ENCODE assay signal across 24 cellular contexts in the genomic region with DNA sequence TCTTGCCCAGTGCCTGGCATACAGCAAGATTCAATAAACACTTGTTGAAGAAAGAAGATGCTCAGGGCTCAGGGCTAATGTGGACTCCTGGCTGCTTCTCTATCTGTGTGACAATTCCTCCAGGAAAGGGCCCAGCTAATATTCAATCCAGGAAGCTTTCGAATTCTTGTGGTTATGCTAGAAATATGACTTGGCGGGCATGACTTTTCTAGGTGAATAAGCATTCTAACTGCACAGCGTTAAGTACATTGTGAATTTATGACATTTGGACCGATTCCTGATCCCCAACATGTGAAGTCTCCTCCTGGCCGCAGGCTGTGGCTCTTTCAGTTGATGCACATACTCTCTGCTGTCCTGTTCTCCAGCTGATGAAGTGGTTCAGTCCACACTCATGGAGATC.
DNase-seq lines count a peak whose midpoint lies in the region; ATAC-seq and TF ChIP-seq lines count a peak whose summit lies in the region.
"Had no signal": no experiment of that assay in that cellular context is flagged by ENCODE, and none has a peak within 500 bp of the region (broad histone marks: within the 10 kb centered on the region; RNA-seq: fewer than 3 reads in every experiment).

No MANE protein-coding gene starts in this region.

- no peaks in the 10 kb centered on the region for H3K9me3 Mint-ChIP-seq in chondrocyte (ENCODE audit: low read depth)
- no peaks in the 10 kb centered on the region for H3K9me3 Mint-ChIP-seq in stimulated activated naive B cell treated with anti-CD40 and anti-IgM and Interleukin-4, amounts not matched to agents 10 μg/mL and 1 μg/mL and 100 μg/mL, for 72 hours
- H3K9me3 Mint-ChIP-seq: CD4-positive, alpha-beta memory T cell; T-cell had no signal

- no peak for ATAC-seq in stimulated activated naive B cell treated with anti-CD40 and anti-IgM and Interleukin-4, amounts not matched to agents 10 μg/mL and 1 μg/mL and 100 μg/mL, for 72 hours (replicated peaks)
- ATAC-seq: activated CD8-positive, alpha-beta T cell treated with anti-CD3 and anti-CD28 coated beads, Interleukin-2, amount 10 ng/mL, durations not matched to agents 7 days and 5 days; lower lobe of right lung; psoas muscle; T-cell had no signal

- peaks cover 2% of the 10 kb centered on the region for H3K27me3 Mint-ChIP-seq in chondrocyte (ENCODE audit: low read depth)
- H3K27me3 Mint-ChIP-seq in stimulated activated naive B cell treated with anti-CD40 and anti-IgM and Interleukin-4, amounts not matched to agents 10 μg/mL and 1 μg/mL and 100 μg/mL, for 72 hours: peaks cover 0 to 4% of the 10 kb centered on the region in 2 donors

- H3K36me3 Mint-ChIP-seq in chondrocyte (ENCODE audit: low read depth): no peaks in the 10 kb centered on the region
- no peaks in the 10 kb centered on the region for H3K36me3 Mint-ChIP-seq in stimulated activated naive B cell treated with anti-CD40 and anti-IgM and Interleukin-4, amounts not matched to agents 10 μg/mL and 1 μg/mL and 100 μg/mL, for 72 hours
- H3K36me3 Mint-ChIP-seq: CD4-positive, alpha-beta memory T cell; T-cell had no signal

- H3K4me1 Mint-ChIP-seq in chondrocyte (ENCODE audit: low read depth): peaks cover 17% of the 10 kb centered on the region
- H3K4me1 Mint-ChIP-seq in stimulated activated naive B cell treated with anti-CD40 and anti-IgM and Interleukin-4, amounts not matched to agents 10 μg/mL and 1 μg/mL and 100 μg/mL, for 72 hours: peaks cover 4 to 6% of the 10 kb centered on the region in 2 donors
- H3K4me1 Mint-ChIP-seq: CD4-positive, alpha-beta memory T cell; T-cell had no signal

- TF ChIP-seq CTCF in chondrocyte (IDR thresholded peaks at IDR 0.05): no peak

- H3K4me3 Mint-ChIP-seq in chondrocyte (ENCODE audit: unreplicated experiment): no peak overlapping the region
- H3K4me3 Mint-ChIP-seq in stimulated activated naive B cell treated with anti-CD40 and anti-IgM and Interleukin-4, amounts not matched to agents 10 μg/mL and 1 μg/mL and 100 μg/mL, for 72 hours: no peak overlapping the region
- H3K4me3 Mint-ChIP-seq: activated CD8-positive, alpha-beta T cell treated with anti-CD3 and anti-CD28 coated beads, Interleukin-2, amount 10 ng/mL, durations not matched to agents 7 days and 5 days; CD4-positive, alpha-beta memory T cell; T-cell had no signal

- peak overlapping the region; percentile 46 for H3K27ac Mint-ChIP-seq in chondrocyte (ENCODE audit: unreplicated experiment)
- H3K27ac Mint-ChIP-seq in stimulated activated naive B cell treated with anti-CD40 and anti-IgM and Interleukin-4, amounts not matched to agents 10 μg/mL and 1 μg/mL and 100 μg/mL, for 72 hours: no peak overlapping the region
- H3K27ac Mint-ChIP-seq: activated CD8-positive, alpha-beta T cell treated with anti-CD3 and anti-CD28 coated beads, Interleukin-2, amount 10 ng/mL, durations not matched to agents 7 days and 5 days; CD4-positive, alpha-beta memory T cell; T-cell had no signal

- DNase-seq in EL (peak; percentile 81), M059J (ENCODE audit: low read depth) (peak; percentile 91), chondrocyte (ENCODE audit: low spot score) (no peak), renal cortical epithelial cell (ENCODE audit: low read depth) (peak; percentile 33), kidney glomerular epithelial cell (lab: John Stamatoyannopoulos, UW) (no peak), HPDE6-E6E7 (ENCODE audit: extremely low spot score) (no peak), GDM1 (lab: John Stamatoyannopoulos, UW) (no peak)
- no peak for DNase-seq in stimulated activated naive B cell treated with anti-CD40 and anti-IgM and Interleukin-4, amounts not matched to agents 10 μg/mL and 1 μg/mL and 100 μg/mL, for 72 hours
- DNase-seq: activated CD4-positive, alpha-beta T cell treated with anti-CD3 and anti-CD28 coated beads for 1 hour; activated CD8-positive, alpha-beta T cell treated with anti-CD3 and anti-CD28 coated beads, Interleukin-2, amount 10 ng/mL, durations not matched to agents 7 days and 5 days; activated gamma-delta T cell treated with Interleukin-2 at 50 U/mL for 16 hours; activated T-cell treated with anti-CD3 and anti-CD28 coated beads, Interleukin-2, amount 50 U/mL, for 1 hour; CD4-positive, alpha-beta memory T cell; central memory CD4-positive, alpha-beta T cell; DMS53; dorsolateral prefrontal cortex; foreskin melanocyte; lower lobe of right lung; NCI-H2171; NCI-H69; psoas muscle; stimulated activated CD4-positive, alpha-beta T cell treated with anti-CD3 and anti-CD28 coated beads, Interleukin-1b, Interleukin-23, amount 100 ng/mL, for 48 hours; T-cell; testis had no signal

Comparison
In these comparisons a context has a peak if more than half of its experiments do, and no peak if none do; other contexts are left out.
1. DNase-seq: peak in EL (single experiment), M059J (single experiment) and renal cortical epithelial cell (single experiment); none in chondrocyte (single experiment), stimulated activated naive B cell treated with anti-CD40 and anti-IgM and Interleukin-4, amounts not matched to agents 10 μg/mL and 1 μg/mL and 100 μg/mL, for 72 hours (single experiment), kidney glomerular epithelial cell (single experiment), HPDE6-E6E7 (single experiment) and GDM1 (single experiment).